Comparison of ENCODE assay signal across 8 cellular contexts in genomic region chr9:122370869-122371467, GRCh38. TPM values are rescaled to one million over a fixed set of nuclear protein-coding genes. Genes with fewer than 3 reads are reported as not detected.
DNase-seq lines count a peak whose midpoint lies in the region; ATAC-seq and TF ChIP-seq lines count a peak whose summit lies in the region.

Gene PTGS1 (plus strand): TSS chr9:122371024. CDS start chr9:122371085, 61 bp downstream.

- ATAC-seq in activated T-cell treated with anti-CD3 and anti-CD28 coated beads, Interleukin-2, amount 50 U/mL, for 72 hours (replicated peaks in 1 of 2) = peak; percentile 53 to 60
- ATAC-seq in HG02884 (IDR thresholded peaks at IDR 0.05; ENCODE audit: unreplicated experiment) (peak; percentile 60), GM19324 (IDR thresholded peaks at IDR 0.05; ENCODE audit: low FRiP score, unreplicated experiment) (no peak)

- H3K27me3 ChIP-seq in OCI-LY3 (ENCODE audit: low read depth, low read length) (no peaks in the 10 kb centered on the region), mononuclear cell (ENCODE audit: insufficient read depth, low read length) (no peaks in the 10 kb centered on the region)

- peaks cover 36% of the 10 kb centered on the region for H3K27me3 Mint-ChIP-seq in activated T-cell treated with anti-CD3 and anti-CD28 coated beads, Interleukin-2, amount 50 U/mL, for 72 hours (ENCODE audit: low read depth)

- H3K36me3 Mint-ChIP-seq in activated T-cell treated with anti-CD3 and anti-CD28 coated beads, Interleukin-2, amount 50 U/mL, for 72 hours (ENCODE audit: insufficient read depth in 2 of 2) = no peaks in the 10 kb centered on the region

- peaks cover 50% of the 10 kb centered on the region for H3K79me2 ChIP-seq in OCI-LY3 (ENCODE audit: low read length)

- H3K4me1 Mint-ChIP-seq in activated T-cell treated with anti-CD3 and anti-CD28 coated beads, Interleukin-2, amount 50 U/mL, for 72 hours (ENCODE audit: low read depth) = peaks cover 12% of the 10 kb centered on the region

- peak within 1 kb of the TSS; percentile 94 for H3K27ac ChIP-seq in OCI-LY3 (ENCODE audit: low read length)

- H3K4me2 ChIP-seq in OCI-LY3 (ENCODE audit: low read length) = peak within 1 kb of the TSS; percentile 99

- H3K4me1 ChIP-seq in OCI-LY3 (ENCODE audit: low read length) (peaks cover 64% of the 10 kb centered on the region), mononuclear cell (ENCODE audit: insufficient read depth, low read length) (peaks cover 23% of the 10 kb centered on the region)

- peak within 1 kb of the TSS; percentile 71 to 76 for H3K4me3 Mint-ChIP-seq in activated T-cell treated with anti-CD3 and anti-CD28 coated beads, Interleukin-2, amount 50 U/mL, for 72 hours

- no peaks in the 10 kb centered on the region for H3K9me3 Mint-ChIP-seq in activated T-cell treated with anti-CD3 and anti-CD28 coated beads, Interleukin-2, amount 50 U/mL, for 72 hours

- no peak for TF ChIP-seq CTCF in OCI-LY3 (IDR thresholded peaks at IDR 0.05; ENCODE audit: low read depth, low read length)

- H4K20me1 ChIP-seq in OCI-LY3 (ENCODE audit: insufficient read depth, low read length) = 0 out of 2 replicates have a peak, but pooled peaks cover 5% of the 10 kb centered on the region

- no peak within 1 kb of the TSS for H3K27ac Mint-ChIP-seq in activated T-cell treated with anti-CD3 and anti-CD28 coated beads, Interleukin-2, amount 50 U/mL, for 72 hours

- peaks cover 41% of the 10 kb centered on the region for H3K36me3 ChIP-seq in OCI-LY3 (replicated peaks; ENCODE audit: low read depth, low read length)

- H3K9me3 ChIP-seq in OCI-LY3 (ENCODE audit: insufficient read depth, low read length) (no peaks in the 10 kb centered on the region), mononuclear cell (ENCODE audit: low read depth, low read length) (no peaks in the 10 kb centered on the region)

- peak within 1 kb of the TSS; percentile 52 for H2AFZ ChIP-seq in OCI-LY3 (ENCODE audit: low read depth, low read length)

- H3K9ac ChIP-seq in OCI-LY3 (ENCODE audit: low read length) = peak within 1 kb of the TSS; percentile 99

- DNase-seq in activated T-cell treated with anti-CD3 and anti-CD28 coated beads, Interleukin-2, amount 50 U/mL, for 72 hours = no peak
- no peak for DNase-seq in activated T-cell treated with anti-CD3 and anti-CD28 coated beads, Interleukin-2, amount 50 U/mL, for 48 hours
- DNase-seq in ecto neural progenitor cell (ENCODE audit: low spot score) (peak; percentile 68), G401 (ENCODE audit: low spot score) (no peak)

- in situ Hi-C loops in G401 (cut with HindIII; ENCODE audit: low sequenced_read_pairs) = no loop called here

- H3K4me3 ChIP-seq in OCI-LY3 (ENCODE audit: low read length) (peak within 1 kb of the TSS; percentile 96), mononuclear cell (ENCODE audit: low read length) (peak within 1 kb of the TSS; percentile 45)

RNA-seq across cellular contexts. Expression of gene PTGS1, which starts in this region (rescaled TPM):
- under 1 TPM; 0.17 to 0.58 TPM for total RNA-seq in activated T-cell treated with anti-CD3 and anti-CD28 coated beads, Interleukin-2, amount 50 U/mL, for 72 hours
- 28.3 TPM for total RNA-seq in mononuclear cell
- total RNA-seq in G401 (2014; rRNA removed; shearing (Covaris generic)) = not detected in 2 replicates

Comparison
In these comparisons a context has a peak if more than half of its experiments do, and no peak if none do; other contexts are left out.
1. RNA of gene PTGS1 (total RNA-seq): 28.3 TPM in mononuclear cell (single experiment); 0.17 to 0.58 TPM in activated T-cell treated with anti-CD3 and anti-CD28 coated beads, Interleukin-2, amount 50 U/mL, for 72 hours and not detected in G401; every median in the first group is over 10 times any median in the second.
2. Peak in ATAC-seq in activated T-cell treated with anti-CD3 and anti-CD28 coated beads, Interleukin-2, amount 50 U/mL, for 72 hours; RNA of the gene not detected or under 1 TPM.